In genomic region chr14:105479438-105480164, GRCh38 we compare ENCODE assay signal across 12 cellular contexts. TPM values are rescaled to one million over a fixed set of nuclear protein-coding genes. Genes with fewer than 3 reads are reported as not detected.
DNase-seq lines count a peak whose midpoint lies in the region; ATAC-seq and TF ChIP-seq lines count a peak whose summit lies in the region.
"Had no signal": no experiment of that assay in that cellular context is flagged by ENCODE, and none has a peak within 500 bp of the region (broad histone marks: within the 10 kb centered on the region; RNA-seq: fewer than 3 reads in every experiment).

No MANE protein-coding gene starts in this region.

- ATAC-seq in Right ventricle myocardium inferior (no peak), RWPE2 (ENCODE audit: low read depth) (no peak), HG03045 (IDR thresholded peaks at IDR 0.05; ENCODE audit: unreplicated experiment) (no peak), GM18870 (IDR thresholded peaks at IDR 0.05; ENCODE audit: unreplicated experiment) (no peak)
- ATAC-seq: activated CD8-positive, alpha-beta memory T cell treated with anti-CD3 and anti-CD28 coated beads, Interleukin-2, amount 10 ng/mL, durations not matched to agents 7 days and 5 days; esophagus mucosa; GM12878 had no signal

- H3K36me3 Mint-ChIP-seq in immature natural killer cell (no peaks in the 10 kb centered on the region), glutamatergic neuron (ENCODE audit: unreplicated experiment) (no peaks in the 10 kb centered on the region)

- H3K27me3 ChIP-seq in cardiac muscle cell, result peaks cover 14% of the 10 kb centered on the region
- H3K27me3 ChIP-seq in RWPE2 (ENCODE audit: insufficient read depth, poor library complexity, severe bottlenecking), result no peaks in the 10 kb centered on the region
- H3K27me3 ChIP-seq in tibial artery, result no peaks in the 10 kb centered on the region

- H3K27ac ChIP-seq in cardiac muscle cell, result peak overlapping the region; percentile 87
- peak overlapping the region; percentile 93 for H3K27ac ChIP-seq in RWPE2 (ENCODE audit: poor library complexity, severe bottlenecking)
- H3K27ac ChIP-seq in tibial artery, result peak overlapping the region; percentile 97 to 98

- H3K27me3 Mint-ChIP-seq in immature natural killer cell (ENCODE audit: low read depth in 3 of 3) (peaks cover 27 to 35% (median 35%) of the 10 kb centered on the region in 3 donors), glutamatergic neuron (ENCODE audit: unreplicated experiment) (peaks cover 15% of the 10 kb centered on the region)

- DNase-seq in cardiac muscle cell (ENCODE audit: low read depth in 1 of 2, low spot score in 1 of 2), result no peak
- DNase-seq in Right ventricle myocardium inferior (ENCODE audit: missing footprints), result no peak
- no peak for DNase-seq in RWPE2 (ENCODE audit: low spot score)
- DNase-seq in immature natural killer cell, result no peak
- peak in 1 of 2 donors; percentile 75 for DNase-seq in tibial artery
- no peak for DNase-seq in glutamatergic neuron
- DNase-seq: activated CD8-positive, alpha-beta memory T cell treated with anti-CD3 and anti-CD28 coated beads, Interleukin-2, amount 10 ng/mL, durations not matched to agents 7 days and 5 days; NCI-H2081 treated with DMSO at 0.1 percent for 48 hours had no signal

- H3K4me1 Mint-ChIP-seq in immature natural killer cell (peaks cover 23 to 48% of the 10 kb centered on the region in 2 donors), glutamatergic neuron (ENCODE audit: low read depth, unreplicated experiment) (peaks cover 7% of the 10 kb centered on the region)

- TF ChIP-seq CTCF in cardiac muscle cell (IDR thresholded peaks at IDR 0.05; ENCODE audit: low read depth, low read length) (no peak), RWPE2 (IDR thresholded peaks at IDR 0.05; ENCODE audit: poor library complexity, severe bottlenecking) (no peak), tibial artery (IDR thresholded peaks at IDR 0.05) (no peak), glutamatergic neuron (IDR thresholded peaks at IDR 0.05; ENCODE audit: partially characterized antibody, unreplicated experiment) (no peak)

- H3K4me3 Mint-ChIP-seq in immature natural killer cell (peak overlapping the region in 2 of 5 donors; percentile 30 to 44), glutamatergic neuron (ENCODE audit: unreplicated experiment) (no peak overlapping the region)
- H3K4me3 Mint-ChIP-seq: activated CD8-positive, alpha-beta memory T cell treated with anti-CD3 and anti-CD28 coated beads, Interleukin-2, amount 10 ng/mL, durations not matched to agents 7 days and 5 days had no signal

- H3K36me3 ChIP-seq in cardiac muscle cell (peaks cover 8% of the 10 kb centered on the region), RWPE2 (ENCODE audit: low read depth) (no peaks in the 10 kb centered on the region; the same call in 1 of the 2 replicates), tibial artery (peaks cover 6 to 23% (median 14%) of the 10 kb centered on the region in 3 donors)

- no peak overlapping the region for H3K4me3 ChIP-seq in cardiac muscle cell
- no peak overlapping the region for H3K4me3 ChIP-seq in RWPE2 (ENCODE audit: severe bottlenecking)
- H3K4me3 ChIP-seq in tibial artery, result no peak overlapping the region
- H3K4me3 ChIP-seq: GM12878 had no signal

- peaks cover 61% of the 10 kb centered on the region for H3K4me1 ChIP-seq in cardiac muscle cell (ENCODE audit: low read depth)
- peaks cover 40% of the 10 kb centered on the region for H3K4me1 ChIP-seq in RWPE2 (ENCODE audit: insufficient read depth, poor library complexity, severe bottlenecking)
- H3K4me1 ChIP-seq in tibial artery, result peaks cover 32 to 87% (median 77%) of the 10 kb centered on the region in 4 donors

- H3K9me3 Mint-ChIP-seq in immature natural killer cell (no peaks in the 10 kb centered on the region), glutamatergic neuron (ENCODE audit: unreplicated experiment) (peaks cover 5% of the 10 kb centered on the region)

- H3K27ac Mint-ChIP-seq in immature natural killer cell, result peak overlapping the region in 5 of 6 donors; percentile 32 to 99 (median 70)
- H3K27ac Mint-ChIP-seq in glutamatergic neuron (ENCODE audit: unreplicated experiment), result no peak overlapping the region

- intact Hi-C loops in Right ventricle myocardium inferior (cut with DNase I) (loop anchor here (10.0 kb wide), 2 partner anchors 385 to 755 kb away; partner anchors contain the start of gene ADSS1), tibial artery (cut with DNase I; ENCODE audit: low total_unique reads) (loop anchor here (10.0 kb wide), 1 partner anchor 725 kb away; the partner anchor contains the start of gene SIVA1)

- H3K9me3 ChIP-seq in cardiac muscle cell (ENCODE audit: low read depth) (no peaks in the 10 kb centered on the region), RWPE2 (ENCODE audit: severe bottlenecking) (no peaks in the 10 kb centered on the region), tibial artery (no peaks in the 10 kb centered on the region)

RNA-seq across cellular contexts. Expression of gene CRIP2, which starts 5.0 kb away (rescaled TPM):
- 804 and 1,173 TPM in 2 replicates for total RNA-seq in cardiac muscle cell
- polyA plus RNA-seq in cardiac muscle cell, result 1,364 and 1,845 TPM in 2 replicates
- total RNA-seq in Right ventricle myocardium inferior, result 1,081 TPM
- polyA plus RNA-seq in immature natural killer cell, result 10 to 100 TPM in 2 of 3 donors, 1 to 10 TPM in 1; 5.7 to 30.2 (median 18.1) TPM
- total RNA-seq in glutamatergic neuron (ENCODE audit: unreplicated experiment), result 78.5 TPM

RNA-seq across cellular contexts. Expression of gene CRIP1, which starts 7.1 kb away (rescaled TPM):
- 46.9 and 51.1 TPM in 2 replicates for total RNA-seq in cardiac muscle cell
- polyA plus RNA-seq in cardiac muscle cell, result 196 and 203 TPM in 2 replicates
- total RNA-seq in Right ventricle myocardium inferior, result 82.0 TPM
- 1,000 to 10,000 TPM in 1 of 3 donors, 100 to 1,000 TPM in 2; 921 to 1,915 (median 940) TPM for polyA plus RNA-seq in immature natural killer cell
- total RNA-seq in glutamatergic neuron (ENCODE audit: unreplicated experiment), result 49.3 TPM

RNA-seq across cellular contexts. Expression of gene TEDC1, which starts 11.4 kb away (rescaled TPM):
- total RNA-seq in cardiac muscle cell (32.0 and 33.0 TPM in 2 replicates), Right ventricle myocardium inferior (6.4 TPM), glutamatergic neuron (ENCODE audit: unreplicated experiment) (13.8 TPM)
- polyA plus RNA-seq in cardiac muscle cell (27.4 and 27.6 TPM in 2 replicates), immature natural killer cell (10 to 100 TPM; 11.4 to 20.3 (median 15.9) TPM)

RNA-seq across cellular contexts. Expression of gene TMEM121, which starts 46.8 kb away (rescaled TPM):
- total RNA-seq in cardiac muscle cell (6.8 and 8.8 TPM in 2 replicates), Right ventricle myocardium inferior (3.4 TPM), glutamatergic neuron (ENCODE audit: unreplicated experiment) (2.7 TPM)
- polyA plus RNA-seq in cardiac muscle cell (4.4 and 6.4 TPM in 2 replicates), immature natural killer cell (1 to 10 TPM in 2 of 3 donors, not detected in 1; 1.1 to 1.4 TPM)

RNA-seq across cellular contexts. Expression of gene MTA1, which starts 60.0 kb away (rescaled TPM):
- total RNA-seq in cardiac muscle cell, result 136 and 208 TPM in 2 replicates
- 110 and 149 TPM in 2 replicates for polyA plus RNA-seq in cardiac muscle cell
- total RNA-seq in Right ventricle myocardium inferior, result 192 TPM
- 1 to 10 TPM in 2 of 3 donors, under 1 TPM in 1; 0.82 to 3.0 (median 2.8) TPM for polyA plus RNA-seq in immature natural killer cell
- 261 TPM for total RNA-seq in glutamatergic neuron (ENCODE audit: unreplicated experiment)

Comparison
In these comparisons a context has a peak if more than half of its experiments do, and no peak if none do; other contexts are left out.
1. RNA of gene CRIP2, which starts 5.0 kb away (total RNA-seq): 1,081 TPM in Right ventricle myocardium inferior (single experiment) and 804 to 1,173 TPM in cardiac muscle cell; 78.5 TPM in glutamatergic neuron (single experiment); every median in the first group is over 10 times any median in the second.
2. Peak in every context shown above with its lines, with median percentiles within 50 percentile points of each other: H3K27ac ChIP-seq.